In the genomic region with DNA sequence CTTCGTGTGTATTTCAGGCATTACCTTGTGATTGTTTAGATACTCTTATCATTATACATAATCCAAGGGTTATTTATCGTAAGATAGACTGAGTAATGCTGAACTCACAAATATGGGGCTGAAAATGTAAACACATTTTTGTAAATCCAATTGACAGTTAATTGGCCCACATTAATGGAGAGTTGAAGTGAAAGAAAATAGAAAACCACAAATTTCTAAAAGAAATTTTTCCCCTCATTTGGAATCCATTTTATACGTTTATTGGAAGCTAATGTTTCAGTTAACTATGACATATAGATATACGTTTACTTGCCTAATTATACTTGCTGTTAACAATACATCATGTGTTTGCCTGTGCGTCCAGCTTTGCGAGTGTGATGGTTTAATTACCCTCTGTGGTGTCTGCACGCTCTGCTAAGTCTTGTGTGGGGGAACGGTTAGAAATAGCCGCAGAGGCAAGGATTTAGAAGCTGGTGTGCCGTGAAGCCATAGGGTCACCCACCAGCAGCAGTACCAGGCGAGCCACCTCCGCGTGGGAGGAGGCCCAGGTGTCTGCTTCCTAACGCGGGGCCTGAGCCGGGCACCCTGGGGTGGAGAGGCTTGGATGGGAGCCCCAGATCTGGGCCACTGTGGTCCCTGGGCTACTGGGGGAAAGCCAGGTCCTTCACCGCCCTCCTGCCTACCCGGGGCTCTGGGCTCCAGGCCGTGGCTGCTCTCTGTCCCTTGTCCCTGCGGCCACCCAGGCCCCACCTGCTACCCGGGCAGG, we compare ENCODE assay signal across 9 cellular contexts. TPM values are rescaled to one million over a fixed set of nuclear protein-coding genes. Genes with fewer than 3 reads are reported as not detected.
DNase-seq lines count a peak whose midpoint lies in the region; ATAC-seq, FAIRE-seq and TF ChIP-seq lines count a peak whose summit lies in the region.
"Had no signal": no experiment of that assay in that cellular context is flagged by ENCODE, and none has a peak within 500 bp of the region (broad histone marks: within the 10 kb centered on the region; RNA-seq: fewer than 3 reads in every experiment).

No MANE protein-coding gene starts in this region.

- POLR2A ChIA-PET in activated CD4-positive, alpha-beta T cell treated with anti-CD3 and anti-CD28 coated beads for 36 hours (lab: Charles Lee), result interaction anchor here (0.8 kb wide), 1 partner anchor 38 kb away, joined by 3 read pairs; a partner anchor contains a TSS

- peak overlapping the region; percentile 49 to 63 for H3K4me3 ChIP-seq in kidney (ENCODE audit: low read length in 2 of 2)

- H3K9me3 Mint-ChIP-seq in activated CD4-positive, alpha-beta T cell treated with anti-CD3 and anti-CD28 coated beads for 36 hours (ENCODE audit: low read depth), result peaks cover 2% of the 10 kb centered on the region
- H3K9me3 Mint-ChIP-seq in activated T-helper 1 cell treated with anti-CD3 and anti-CD28 coated beads, Interleukin-12 subunit alpha, Interleukin-12 subunit beta, Interleukin-2, Interleukin-4 antibody, amounts not matched to agents 30 ng/mL and 10 ng/mL and 1 ng/mL, durations not matched to agents 14 hours and 24 hours and 36 hours, result no peaks in the 10 kb centered on the region

- peaks cover 16 to 23% of the 10 kb centered on the region in 2 donors for H3K4me1 ChIP-seq in kidney (ENCODE audit: control insufficient read depth in 1 of 2, insufficient read depth in 1 of 2, low read depth in 1 of 2, low read length in 2 of 2)

- H3K27ac ChIP-seq in kidney (ENCODE audit: low read depth in 2 of 2, low read length in 2 of 2), result peak overlapping the region; percentile 60 to 66
- peak overlapping the region; percentile 64 for H3K27ac ChIP-seq in substantia nigra (ENCODE audit: low read depth, low read length, poor library complexity, severe bottlenecking)

- H3K36me3 Mint-ChIP-seq in activated CD4-positive, alpha-beta T cell treated with anti-CD3 and anti-CD28 coated beads for 36 hours (ENCODE audit: low read depth), result no peaks in the 10 kb centered on the region
- no peaks in the 10 kb centered on the region for H3K36me3 Mint-ChIP-seq in activated T-helper 1 cell treated with anti-CD3 and anti-CD28 coated beads, Interleukin-12 subunit alpha, Interleukin-12 subunit beta, Interleukin-2, Interleukin-4 antibody, amounts not matched to agents 30 ng/mL and 10 ng/mL and 1 ng/mL, durations not matched to agents 14 hours and 24 hours and 36 hours (ENCODE audit: low read depth)

- CTCF ChIA-PET in activated CD4-positive, alpha-beta T cell treated with anti-CD3 and anti-CD28 coated beads for 36 hours (lab: Charles Lee), result interaction anchor here (0.9 to 1.1 kb wide), 2 partner anchors 13 to 36 kb away, joined by 3 read pairs; no protein-coding TSS in a partner anchor

- H3K9ac ChIP-seq in kidney (ENCODE audit: low read length in 2 of 2), result peak overlapping the region in 1 of 2 donors; percentile 7

- H3K27ac Mint-ChIP-seq in activated CD4-positive, alpha-beta T cell treated with anti-CD3 and anti-CD28 coated beads for 36 hours, result peak overlapping the region; percentile 98
- H3K27ac Mint-ChIP-seq in activated T-helper 1 cell treated with anti-CD3 and anti-CD28 coated beads, Interleukin-12 subunit alpha, Interleukin-12 subunit beta, Interleukin-2, Interleukin-4 antibody, amounts not matched to agents 30 ng/mL and 10 ng/mL and 1 ng/mL, durations not matched to agents 14 hours and 24 hours and 36 hours, result no peak overlapping the region

- FAIRE-seq in kidney (lab: Jason Lieb, UNC), result no peak

- TF ChIP-seq CTCF in kidney (IDR thresholded peaks at IDR 0.05; ENCODE audit: borderline replicate concordance, extremely low read depth, insufficient read depth) (no peak), GM10266 (IDR thresholded peaks at IDR 0.05; ENCODE audit: control insufficient read depth, insufficient read depth, low read depth, missing control alignments) (no peak)

- H3K27me3 Mint-ChIP-seq in activated CD4-positive, alpha-beta T cell treated with anti-CD3 and anti-CD28 coated beads for 36 hours, result no peaks in the 10 kb centered on the region
- peaks cover 2% of the 10 kb centered on the region for H3K27me3 Mint-ChIP-seq in activated T-helper 1 cell treated with anti-CD3 and anti-CD28 coated beads, Interleukin-12 subunit alpha, Interleukin-12 subunit beta, Interleukin-2, Interleukin-4 antibody, amounts not matched to agents 30 ng/mL and 10 ng/mL and 1 ng/mL, durations not matched to agents 14 hours and 24 hours and 36 hours (ENCODE audit: insufficient read depth)

- H3K4me3 Mint-ChIP-seq in activated CD4-positive, alpha-beta T cell treated with anti-CD3 and anti-CD28 coated beads for 36 hours, result peak overlapping the region; percentile 77
- peak overlapping the region; percentile 88 for H3K4me3 Mint-ChIP-seq in activated T-helper 1 cell treated with anti-CD3 and anti-CD28 coated beads, Interleukin-12 subunit alpha, Interleukin-12 subunit beta, Interleukin-2, Interleukin-4 antibody, amounts not matched to agents 30 ng/mL and 10 ng/mL and 1 ng/mL, durations not matched to agents 14 hours and 24 hours and 36 hours

- H3K36me3 ChIP-seq in kidney (ENCODE audit: control insufficient read depth in 1 of 2, insufficient read depth in 2 of 2, low read length in 2 of 2), result no peaks in the 10 kb centered on the region

- no peak for ATAC-seq in activated CD4-positive, alpha-beta T cell treated with anti-CD3 and anti-CD28 coated beads for 36 hours
- ATAC-seq in GM18520 (IDR thresholded peaks at IDR 0.05; ENCODE audit: unreplicated experiment), result no peak

- DNase-seq in activated CD4-positive, alpha-beta T cell treated with anti-CD3 and anti-CD28 coated beads for 36 hours, result no peak
- DNase-seq in activated CD4-positive, alpha-beta T cell treated with anti-CD3 and anti-CD28 coated beads for 4 hours, result no peak
- no peak for DNase-seq in activated T-helper 1 cell treated with anti-CD3 and anti-CD28 coated beads, Interleukin-12 subunit alpha, Interleukin-12 subunit beta, Interleukin-2, Interleukin-4 antibody, amounts not matched to agents 30 ng/mL and 10 ng/mL and 1 ng/mL, durations not matched to agents 14 hours and 24 hours and 36 hours (ENCODE audit: low spot score)
- DNase-seq in kidney, result peak; percentile 74
- DNase-seq in substantia nigra (lab: John Stamatoyannopoulos, UW), result peak in 2 of 49 donors; percentile 19 to 73
- DNase-seq in GM10266 (ENCODE audit: extremely low spot score), result no peak
- no peak for DNase-seq in stimulated activated CD4-positive, alpha-beta T cell treated with anti-CD3 and anti-CD28 coated beads, Interleukin-4, amount 100 ng/mL, for 24 hours
- DNase-seq: cortex of kidney had no signal

- intact Hi-C loops in activated CD4-positive, alpha-beta T cell treated with anti-CD3 and anti-CD28 coated beads for 36 hours (cut with DNase I, micrococcal nuclease), result loop anchor here in 1 of 2 experiments (1.0 to 10.0 kb wide), 3 partner anchors 38 to 354 kb away; a partner anchor contains a TSS
- intact Hi-C loops in activated T-helper 1 cell treated with anti-CD3 and anti-CD28 coated beads, Interleukin-12 subunit alpha, Interleukin-12 subunit beta, Interleukin-2, Interleukin-4 antibody, amounts not matched to agents 30 ng/mL and 10 ng/mL and 1 ng/mL, durations not matched to agents 14 hours and 24 hours and 36 hours (cut with micrococcal nuclease), result loop anchor here (1.0 kb wide), 1 partner anchor 178 kb away; no protein-coding TSS in a partner anchor
- intact Hi-C loops in kidney (cut with DNase I), result no loop called here

- peaks cover 59% of the 10 kb centered on the region for H3K4me1 Mint-ChIP-seq in activated CD4-positive, alpha-beta T cell treated with anti-CD3 and anti-CD28 coated beads for 36 hours
- H3K4me1 Mint-ChIP-seq in activated T-helper 1 cell treated with anti-CD3 and anti-CD28 coated beads, Interleukin-12 subunit alpha, Interleukin-12 subunit beta, Interleukin-2, Interleukin-4 antibody, amounts not matched to agents 30 ng/mL and 10 ng/mL and 1 ng/mL, durations not matched to agents 14 hours and 24 hours and 36 hours (ENCODE audit: low read depth), result peaks cover 35% of the 10 kb centered on the region

- H3K9me3 ChIP-seq in kidney (ENCODE audit: control insufficient read depth in 1 of 2, low read length in 2 of 2), result no peaks in the 10 kb centered on the region

RNA-seq across cellular contexts. Expression of a gene that starts 38.0 kb away (rescaled TPM):
- 10 to 100 TPM; 12.0 to 13.4 TPM for total RNA-seq in activated CD4-positive, alpha-beta T cell treated with anti-CD3 and anti-CD28 coated beads for 36 hours
- 12.7 and 13.5 TPM in 2 replicates for total RNA-seq in activated T-helper 1 cell treated with anti-CD3 and anti-CD28 coated beads, Interleukin-12 subunit alpha, Interleukin-12 subunit beta, Interleukin-2, Interleukin-4 antibody, amounts not matched to agents 30 ng/mL and 10 ng/mL and 1 ng/mL, durations not matched to agents 14 hours and 24 hours and 36 hours
- total RNA-seq in kidney, result 31.3 TPM
- 7.0 TPM for polyA plus RNA-seq in kidney (ENCODE audit: insufficient read depth, low read depth, low replicate concordance)

RNA-seq across cellular contexts. Expression of a gene that starts 39.7 kb away (rescaled TPM):
- 10 to 100 TPM; 14.4 to 23.3 TPM for total RNA-seq in activated CD4-positive, alpha-beta T cell treated with anti-CD3 and anti-CD28 coated beads for 36 hours
- total RNA-seq in activated T-helper 1 cell treated with anti-CD3 and anti-CD28 coated beads, Interleukin-12 subunit alpha, Interleukin-12 subunit beta, Interleukin-2, Interleukin-4 antibody, amounts not matched to agents 30 ng/mL and 10 ng/mL and 1 ng/mL, durations not matched to agents 14 hours and 24 hours and 36 hours, result 19.1 and 23.3 TPM in 2 replicates
- total RNA-seq in kidney, result 36.8 TPM
- 21.1 TPM for polyA plus RNA-seq in kidney (ENCODE audit: insufficient read depth, low read depth, low replicate concordance)
